12 cellular contexts compared by ENCODE assay signal in the genomic region with DNA sequence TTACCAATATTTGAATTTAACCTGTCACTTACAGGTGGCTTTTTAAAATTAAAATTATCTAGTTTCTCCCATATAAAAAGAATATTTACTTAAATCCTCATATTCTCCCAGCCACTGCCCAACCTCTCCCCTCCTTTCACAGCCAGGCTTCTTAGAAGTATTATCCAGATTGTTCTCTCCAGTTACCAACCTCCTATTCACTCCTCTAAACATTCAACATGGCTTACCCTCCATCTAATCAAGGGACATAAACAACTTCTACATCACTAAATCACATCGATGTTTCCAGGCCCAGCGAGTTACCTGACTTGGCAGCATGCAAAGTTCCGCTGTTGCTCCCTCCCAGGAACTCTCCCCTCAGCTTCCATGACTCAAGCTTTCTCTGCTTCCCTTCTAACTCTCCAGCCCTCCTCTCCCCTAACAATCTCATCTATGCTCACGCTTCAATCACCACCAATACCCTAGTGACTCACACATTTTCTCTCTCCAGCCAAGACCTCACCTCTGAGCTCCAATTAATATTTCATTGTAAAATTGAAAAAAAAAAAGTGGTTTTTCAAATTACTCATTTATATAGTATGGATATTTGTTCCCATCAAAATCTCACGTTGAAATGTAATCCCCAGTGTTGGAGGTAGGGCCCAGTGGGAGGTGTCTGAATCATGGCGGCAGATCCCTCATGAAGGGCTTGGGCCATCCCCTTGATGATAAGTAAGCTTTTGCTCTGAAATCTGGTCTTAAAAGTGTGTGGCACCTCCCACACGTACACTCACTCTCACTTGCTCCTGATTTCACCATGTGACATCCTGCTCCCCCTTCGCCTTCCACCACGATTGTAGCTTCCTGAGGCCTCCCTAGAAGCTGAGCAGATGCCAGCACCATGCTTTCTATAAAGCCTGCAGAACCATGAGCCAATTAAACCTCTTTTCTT.
DNase-seq lines count a peak whose midpoint lies in the region; ATAC-seq and TF ChIP-seq lines count a peak whose summit lies in the region.
"Had no signal": no experiment of that assay in that cellular context is flagged by ENCODE, and none has a peak within 500 bp of the region (broad histone marks: within the 10 kb centered on the region; RNA-seq: fewer than 3 reads in every experiment).

No MANE protein-coding gene starts in this region.

- TF ChIP-seq POLR2A in breast epithelium (IDR thresholded peaks at IDR 0.05): no peak

- H3K4me1 ChIP-seq in breast epithelium (no peaks in the 10 kb centered on the region), HAP-1 (peaks cover 9% of the 10 kb centered on the region)

- H3K9me3 ChIP-seq in breast epithelium (no peaks in the 10 kb centered on the region), HAP-1 (0 out of 2 replicates have a peak, but pooled peaks cover 2% of the 10 kb centered on the region)

- no peaks in the 10 kb centered on the region for H3K27me3 Mint-ChIP-seq in MCF 10A (ENCODE audit: insufficient read depth, unreplicated experiment)

- no peak for ATAC-seq in GM19463 (IDR thresholded peaks at IDR 0.05; ENCODE audit: unreplicated experiment)

- in situ Hi-C loops in HAP-1 (cut with MboI; ENCODE audit: low sequenced_read_pairs): no loop called here

- peaks cover 32% of the 10 kb centered on the region for H3K36me3 Mint-ChIP-seq in MCF 10A (ENCODE audit: insufficient read depth, unreplicated experiment)

- H3K27ac ChIP-seq in breast epithelium (no peak overlapping the region), RWPE1 (no peak overlapping the region)

- DNase-seq in MCF 10A (ENCODE audit: unreplicated experiment) (peak; percentile 20), breast epithelium (ENCODE audit: low spot score in 2 of 2) (no peak), RWPE1 (ENCODE audit: low spot score) (peak; percentile 17), choroid plexus epithelial cell (ENCODE audit: low read depth) (peak; percentile 60), NCI-H1436 treated with DMSO at 0.1 percent for 48 hours (lab: John Stamatoyannopoulos, UW) (no peak), HAP-1 (ENCODE audit: low spot score in 2 of 2) (no peak)
- peak; percentile 36 for DNase-seq in stimulated activated CD8-positive, alpha-beta memory T cell treated with anti-CD3 and anti-CD28 coated beads, Interleukin-4, amount 100 ng/mL, for 48 hours
- DNase-seq: kidney, NCI-H510A treated with DMSO at 0.1 percent for 48 hours, nucleus accumbens, substantia nigra had no signal

- peaks cover 6% of the 10 kb centered on the region for H3K9me3 Mint-ChIP-seq in MCF 10A (ENCODE audit: unreplicated experiment)

- intact Hi-C loops in MCF 10A (cut with micrococcal nuclease): loop anchor here (5.0 kb wide), 1 partner anchor 429 kb away; no protein-coding TSS in a partner anchor
- intact Hi-C loops in breast epithelium (cut with DNase I; ENCODE audit: low total_unique reads): no loop called here

- H3K4me3 ChIP-seq in breast epithelium: no peak overlapping the region
- H3K4me3 ChIP-seq in choroid plexus epithelial cell (ENCODE audit: low read depth, low read length): no peak overlapping the region
- H3K4me3 ChIP-seq in HAP-1: no peak overlapping the region

- H3K27ac Mint-ChIP-seq in MCF 10A (ENCODE audit: low read depth, unreplicated experiment): peak overlapping the region; percentile 4

- POLR2A ChIA-PET in MCF 10A (lab: Yijun Ruan, JAX) (interaction anchor here (0.6 to 2.1 kb wide), 7 partner anchors 8 to 209 kb away, joined by 3 to 6 read pairs (median 3); no protein-coding TSS in a partner anchor), RWPE1 (lab: Yijun Ruan, JAX; ENCODE audit: low non-redundant PET) (no interaction called here)

- CTCF ChIA-PET in MCF 10A (lab: Yijun Ruan, JAX): interaction anchor here (1.1 kb wide), 1 partner anchor 22 kb away, joined by 3 read pairs; no protein-coding TSS in a partner anchor
- CTCF ChIA-PET in RWPE1 (lab: Yijun Ruan, JAX): interaction anchor here (0.5 to 0.6 kb wide), 3 partner anchors 29 to 512 kb away, joined by 3 to 5 read pairs (median 3); no protein-coding TSS in a partner anchor

- TF ChIP-seq CTCF in MCF 10A (IDR thresholded peaks at IDR 0.05; ENCODE audit: unreplicated experiment) (no peak), breast epithelium (IDR thresholded peaks at IDR 0.05) (no peak), RWPE1 (conservative IDR thresholded peaks at IDR 0.05; ENCODE audit: low read depth) (no peak), choroid plexus epithelial cell (conservative IDR thresholded peaks at IDR 0.05; ENCODE audit: low read depth, low read length) (no peak)

- peaks cover 31% of the 10 kb centered on the region for H3K4me1 Mint-ChIP-seq in MCF 10A (ENCODE audit: insufficient read depth, unreplicated experiment)

- no peak overlapping the region for H3K4me3 Mint-ChIP-seq in MCF 10A (ENCODE audit: unreplicated experiment)

- no peaks in the 10 kb centered on the region for H3K27me3 ChIP-seq in breast epithelium
- H3K27me3 ChIP-seq in HAP-1 (ENCODE audit: low read depth): no peaks in the 10 kb centered on the region

- H3K36me3 ChIP-seq in breast epithelium: no peaks in the 10 kb centered on the region
- peaks cover 10% of the 10 kb centered on the region for H3K36me3 ChIP-seq in HAP-1 (replicated peaks)

- no TSS peak for BruUV-seq in MCF 10A (replicated peaks; lab: Mats Ljungman, UMichigan)

Comparison
In these comparisons a context has a peak if more than half of its experiments do, and no peak if none do; other contexts are left out.
1. DNase-seq: peak in MCF 10A (single experiment), RWPE1 (single experiment), choroid plexus epithelial cell (single experiment) and stimulated activated CD8-positive, alpha-beta memory T cell treated with anti-CD3 and anti-CD28 coated beads, Interleukin-4, amount 100 ng/mL, for 48 hours (single experiment); none in breast epithelium (0 of 2), NCI-H1436 treated with DMSO at 0.1 percent for 48 hours (single experiment) and HAP-1 (0 of 2).